38 cellular contexts compared by ENCODE assay signal in genomic region chr20:21134883-21135493, GRCh38. TPM values are rescaled to one million over a fixed set of nuclear protein-coding genes. Genes with fewer than 3 reads are reported as not detected.
"Had no signal": no experiment of that assay in that cellular context is flagged by ENCODE, and none has a peak within 500 bp of the region (broad histone marks: within the 10 kb centered on the region; RNA-seq: fewer than 3 reads in every experiment).

No MANE protein-coding gene starts in this region.

- H3K9me3 ChIP-seq: colonic mucosa had no signal

- H3K4me2 ChIP-seq: KMS-11, PC-9 had no signal

- H3K27ac ChIP-seq: cardiac muscle cell, colonic mucosa, KMS-11, PC-9, RWPE1 had no signal

- H3K4me1 ChIP-seq: colonic mucosa had no signal

- H2AFZ ChIP-seq: PC-9 had no signal

- ATAC-seq: activated T-cell treated with anti-CD3 and anti-CD28 coated beads, Interleukin-2, amount 50 U/mL, for 72 hours; activated T-helper 17 cell treated with anti-CD3 and anti-CD28 coated beads, Interleukin-2, amount 50 U/mL, for 72 hours; Right ventricle myocardium inferior; SK-N-SH treated with all-trans-retinoic acid at 6 μM for 48 hours had no signal

- FAIRE-seq: RCC 7860 had no signal

- H3K9ac ChIP-seq: KMS-11 had no signal

- DNase-seq: activated CD4-positive, alpha-beta memory T cell treated with anti-CD3 and anti-CD28 coated beads, Interleukin-2, amount 10 ng/mL, durations not matched to agents 7 days and 5 days; activated CD4-positive, alpha-beta T cell treated with anti-CD3 and anti-CD28 coated beads for 4 hours; activated CD4-positive, alpha-beta T cell treated with anti-CD3 and anti-CD28 coated beads, Interleukin-2, amount 50 U/mL, for 1 hour; activated CD4-positive, CD25-positive, alpha-beta regulatory T cell treated with anti-CD3 and anti-CD28 coated beads, Interleukin-2, amount 50 U/mL, for 72 hours; activated effector memory CD4-positive, alpha-beta T cell treated with anti-CD3 and anti-CD28 coated beads, Interleukin-2, amount 50 U/mL, for 16 hours; activated naive CD4-positive, alpha-beta T cell; activated naive CD4-positive, alpha-beta T cell treated with anti-CD3 and anti-CD28 coated beads, Interleukin-2, amount 50 U/mL, for 16 hours; activated naive CD8-positive, alpha-beta T cell treated with anti-CD3 and anti-CD28 coated beads for 36 hours; activated T-cell treated with anti-CD3 and anti-CD28 coated beads, Interleukin-2, amount 50 U/mL, for 1 hour; activated T-cell treated with anti-CD3 and anti-CD28 coated beads, Interleukin-2, amount 50 U/mL, for 72 hours; amniotic stem cell; aorta; colonic mucosa; MM.1S; MV-4-11; NCI-H1092; NCI-H1436 treated with DMSO at 0.1 percent for 48 hours; NCI-H187 treated with DMSO at 0.1 percent for 48 hours; NCI-H2081; NCI-H2171 treated with DMSO at 0.1 percent for 48 hours; NCI-H2227 treated with DMSO at 0.1 percent for 48 hours; NCI-H446; NCI-H524; NK-92 treated with Interleukin-12 subunit alpha and Interleukin-12 subunit beta, amount 100 ng/mL, for 24 hours; PC-9; SIG-M5 had no signal

- H3K36me3 ChIP-seq: cardiac muscle cell, colonic mucosa had no signal

- H3K4me3 ChIP-seq: cardiac muscle cell, colonic mucosa, PC-9 had no signal

- H3K27me3 ChIP-seq: cardiac muscle cell, colonic mucosa had no signal

RNA-seq across cellular contexts. Expression of gene LINC00237, which starts 28.8 kb away (rescaled TPM):
- total RNA-seq: activated CD4-positive, alpha-beta memory T cell treated with anti-CD3 and anti-CD28 coated beads, Interleukin-2, amount 10 ng/mL, durations not matched to agents 7 days and 5 days; activated CD8-positive, alpha-beta memory T cell treated with anti-CD3 and anti-CD28 coated beads for 36 hours; activated naive CD8-positive, alpha-beta T cell treated with anti-CD3 and anti-CD28 coated beads for 36 hours; activated T-helper 17 cell treated with anti-CD3 and anti-CD28 coated beads, Interleukin-2, amount 50 U/mL, for 72 hours; aorta; cardiac muscle cell; chondrocyte; colonic mucosa; LHCN-M2; PC-9; Right ventricle myocardium inferior; SK-MEL-5; T-helper 1 cell treated with Interleukin-12 subunit alpha and Interleukin-12 subunit beta and Interleukin-4 antibody, amounts not matched to agents 30 ng/mL and 1 ng/mL, for 36 hours had no signal
- polyA plus RNA-seq: cardiac muscle cell had no signal
